ENCODE assay signal across 13 cellular contexts in genomic region chr13:51769455-51770127, GRCh38. TPM values are rescaled to one million over a fixed set of nuclear protein-coding genes. Genes with fewer than 3 reads are reported as not detected.
DNase-seq lines count a peak whose midpoint lies in the region; ATAC-seq and TF ChIP-seq lines count a peak whose summit lies in the region.
"Had no signal": no experiment of that assay in that cellular context is flagged by ENCODE, and none has a peak within 500 bp of the region (broad histone marks: within the 10 kb centered on the region; RNA-seq: fewer than 3 reads in every experiment).

No MANE protein-coding gene starts in this region.

- no peak for TF ChIP-seq CTCF in SK-N-SH (IDR thresholded peaks at IDR 0.05)
- no peak for TF ChIP-seq CTCF in heart left ventricle (IDR thresholded peaks at IDR 0.05)
- no peak for TF ChIP-seq CTCF in ovary (IDR thresholded peaks at IDR 0.05)
- no peak for TF ChIP-seq CTCF in upper lobe of left lung (IDR thresholded peaks at IDR 0.05)
- TF ChIP-seq CTCF in BE2C (IDR thresholded peaks at IDR 0.05; ENCODE audit: low read depth, low read length) = no peak
- TF ChIP-seq CTCF in foreskin fibroblast (IDR thresholded peaks at IDR 0.05; ENCODE audit: low read depth, low read length) = no peak

- no peak for TF ChIP-seq RAD21 in SK-N-SH (IDR thresholded peaks at IDR 0.05; ENCODE audit: low read length)

- H3K79me2 ChIP-seq in SK-N-SH (ENCODE audit: insufficient read depth) = no peaks in the 10 kb centered on the region

- peak; percentile 52 for DNase-seq in SK-N-SH
- DNase-seq in heart left ventricle = peak in 2 of 5 donors; percentile 60 to 64
- peak in 4 of 5 donors; percentile 83 to 92 (median 88) for DNase-seq in ovary
- DNase-seq in upper lobe of left lung = peak; percentile 41 to 67
- no peak for DNase-seq in BE2C
- no peak for DNase-seq in cerebellum (ENCODE audit: low spot score)
- no peak for DNase-seq in foreskin fibroblast
- DNase-seq: 8988T; activated CD4-positive, CD25-positive, alpha-beta regulatory T cell treated with anti-CD3 and anti-CD28 coated beads, Interleukin-2, amount 50 U/mL, for 72 hours; activated effector memory CD4-positive, alpha-beta T cell treated with anti-CD3 and anti-CD28 coated beads, Interleukin-2, amount 50 U/mL, for 16 hours; DMS 273 treated with DMSO at 0.1 percent for 48 hours; NCI-H1417 treated with DMSO at 0.1 percent for 48 hours had no signal

- H3K4me3 ChIP-seq in SK-N-SH (ENCODE audit: low read depth in 2 of 2, low read length in 1 of 2) (no peak overlapping the region), heart left ventricle (no peak overlapping the region), ovary (no peak overlapping the region), upper lobe of left lung (no peak overlapping the region), BE2C (ENCODE audit: low read depth, low read length) (no peak overlapping the region), foreskin fibroblast (ENCODE audit: low read depth in 1 of 2, low read length in 2 of 2) (no peak overlapping the region)

- no peak overlapping the region for H3K9ac ChIP-seq in SK-N-SH

- H3K4me1 ChIP-seq in SK-N-SH (ENCODE audit: control insufficient read depth in 1 of 2, insufficient read depth in 2 of 2, low read depth in 1 of 2, low read length in 1 of 2) (peaks cover 4 to 7% of the 10 kb centered on the region in 2 experiments; a peak in 3 of 4 replicates), heart left ventricle (peaks cover 0 to 43% (median 30%) of the 10 kb centered on the region in 12 donors), ovary (ENCODE audit: insufficient read depth) (peaks cover 18% of the 10 kb centered on the region), upper lobe of left lung (peaks cover 9 to 22% (median 16%) of the 10 kb centered on the region in 4 donors), BE2C (peaks cover 4% of the 10 kb centered on the region)

- no peaks in the 10 kb centered on the region for H3K9me3 ChIP-seq in SK-N-SH
- H3K9me3 ChIP-seq in heart left ventricle = no peaks in the 10 kb centered on the region
- H3K9me3 ChIP-seq in ovary = no peaks in the 10 kb centered on the region
- no peaks in the 10 kb centered on the region for H3K9me3 ChIP-seq in upper lobe of left lung
- H3K9me3 ChIP-seq in BE2C = no peaks in the 10 kb centered on the region

- 78% methylated on average over 10 of the region's 11 CpGs for WGBS in SK-N-SH (ENCODE audit: low lambda C conversion rate)
- 54 to 59% (median 57%) methylated on average over 9 to 11 of the region's 11 CpGs for WGBS in heart left ventricle, 4 donors
- 28 to 30% (median 29%) methylated on average over 11 of the region's 11 CpGs for WGBS in ovary, 3 donors
- 53 to 60% methylated on average over 11 of the region's 11 CpGs for WGBS in upper lobe of left lung, 2 donors

- no peak overlapping the region for H3K4me2 ChIP-seq in SK-N-SH

- CTCF ChIA-PET in SK-N-SH (lab: Yijun Ruan, JAX) = interaction anchor here (1.5 to 4.0 kb wide), 2 partner anchors 17 to 28 kb away, joined by 3 to 22 read pairs; no protein-coding TSS in a partner anchor

- H3K27me3 ChIP-seq in SK-N-SH (ENCODE audit: insufficient read depth) (no peaks in the 10 kb centered on the region), heart left ventricle (no peaks in the 10 kb centered on the region), ovary (no peaks in the 10 kb centered on the region), upper lobe of left lung (no peaks in the 10 kb centered on the region), BE2C (no peaks in the 10 kb centered on the region)

- H2AFZ ChIP-seq in SK-N-SH (ENCODE audit: low read depth) = no peak overlapping the region

- POLR2A ChIA-PET in SK-N-SH (lab: Yijun Ruan, JAX) = interaction anchor here (0.6 kb wide), 1 partner anchor 16 kb away, joined by 3 read pairs; no protein-coding TSS in a partner anchor

- H4K20me1 ChIP-seq in SK-N-SH (ENCODE audit: insufficient read depth) = no peaks in the 10 kb centered on the region

- ATAC-seq in SK-N-SH treated with all-trans-retinoic acid at 6 μM for 48 hours (no peak; the same call in 2 of the 3 replicates), heart left ventricle (peak; percentile 64 to 82 (median 78)), upper lobe of left lung (ENCODE audit: low FRiP score in 2 of 2) (peak; percentile 69 to 76)

- intact Hi-C loops in heart left ventricle (cut with DNase I) = loop anchor here in 4 of 10 donors (5.0 to 10.0 kb wide), 3 partner anchors 185 to 462 kb away; partner anchors contain the start of gene WDFY2 (in 3 of the 4)
- intact Hi-C loops in ovary (cut with DNase I) = no loop called here

- H3K36me3 ChIP-seq in SK-N-SH (replicated peaks in 1 of 2; ENCODE audit: control insufficient read depth in 1 of 2, insufficient read depth in 2 of 2, low read length in 1 of 2) (peaks cover 10 to 15% of the 10 kb centered on the region in 2 experiments), heart left ventricle (peaks cover 0 to 20% (median 15%) of the 10 kb centered on the region in 9 donors), ovary (no peaks in the 10 kb centered on the region), upper lobe of left lung (peaks cover 0 to 19% (median 2%) of the 10 kb centered on the region in 4 donors), BE2C (no peaks in the 10 kb centered on the region)

- no peak for TF ChIP-seq EP300 in SK-N-SH (IDR thresholded peaks at IDR 0.05; ENCODE audit: borderline replicate concordance in 1 of 2, low read depth in 1 of 2, low read length in 1 of 2)
- peak; percentile 86 for TF ChIP-seq EP300 in ovary (IDR thresholded peaks at IDR 0.05)
- TF ChIP-seq EP300 in upper lobe of left lung (IDR thresholded peaks at IDR 0.05) = peak in 3 of 4 donors; percentile 57 to 94 (median 87)

- peaks cover under 1% of the 10 kb centered on the region for H3F3A ChIP-seq in SK-N-SH (replicated peaks; ENCODE audit: insufficient read depth)

- H3K9me2 ChIP-seq in SK-N-SH = no peaks in the 10 kb centered on the region

- no peak for TF ChIP-seq POLR2A in heart left ventricle (IDR thresholded peaks at IDR 0.05)
- TF ChIP-seq POLR2A in ovary (IDR thresholded peaks at IDR 0.05) = no peak
- TF ChIP-seq POLR2A in upper lobe of left lung (IDR thresholded peaks at IDR 0.05) = no peak

- H3K27ac ChIP-seq in SK-N-SH (ENCODE audit: low read depth in 2 of 2, low read length in 1 of 2) (peak overlapping the region in 1 of 2 experiments; percentile 19; a peak in 1 of 4 replicates), heart left ventricle (peak overlapping the region in 11 of 12 donors; percentile 29 to 95 (median 64)), ovary (peak overlapping the region; percentile 67 to 97), upper lobe of left lung (peak overlapping the region; percentile 37 to 68 (median 60))

TF ChIP-seq in SK-N-SH, 30 proteins besides CTCF, POLR2A, EP300 and RAD21:
- TF ChIP-seq RCOR1 (IDR thresholded peaks at IDR 0.05; ENCODE audit: low read length) = no peak
- no peak for TF ChIP-seq FOXJ3 (CRISPR knock-in tag; IDR thresholded peaks at IDR 0.05)

TF ChIP-seq in SK-N-SH treated with all-trans-retinoic acid at 6 μM for 48 hours, 23 proteins besides CTCF, POLR2A, EP300 and RAD21:
- TF ChIP-seq PATZ1 (CRISPR knock-in tag; IDR thresholded peaks at IDR 0.05; ENCODE audit: borderline replicate concordance) (no peak), ZC3H10 (CRISPR knock-in tag; IDR thresholded peaks at IDR 0.05) (no peak), CSDC2 (CRISPR knock-in tag; IDR thresholded peaks at IDR 0.05) (no peak)

RNA-seq across cellular contexts. Expression of gene DHRS12, which starts 34.4 kb away (rescaled TPM):
- polyA plus RNA-seq in SK-N-SH (2012; rRNA removed) (8.2 and 9.6 TPM in 2 replicates), heart left ventricle (10 to 100 TPM in 1 of 2 donors, 1 to 10 TPM in 1; 3.9 to 13.9 TPM), ovary (10 to 100 TPM; 24.9 to 29.1 TPM)
- 7.9 and 8.7 TPM in 2 replicates for polyA plus RNA-seq in SK-N-SH (2012; cell fraction: cytosol; rRNA removed)
- polyA plus RNA-seq in SK-N-SH (2012; cell fraction: nucleus; rRNA removed) = 16.4 and 17.1 TPM in 2 replicates
- total RNA-seq in heart left ventricle (10 to 100 TPM in 7 of 9 donors, 1 to 10 TPM in 2; 4.8 to 13.1 (median 12.1) TPM), ovary (10 to 100 TPM in 6 of 7 donors, 1 to 10 TPM in 1; 9.7 to 19.7 (median 16.2) TPM), upper lobe of left lung (10 to 100 TPM; 11.7 to 19.1 (median 17.6) TPM), cerebellum (3.1 TPM)
- 11.0 TPM for polyA plus RNA-seq in BE2C (2012; ENCODE audit: insufficient read depth, insufficient read length, low read depth)

Comparison
In these comparisons a context has a peak if more than half of its experiments do, and no peak if none do; other contexts are left out.
1. DNase-seq: peak in SK-N-SH (single experiment), ovary (4 of 5) and upper lobe of left lung (2 of 2); none in BE2C (single experiment), cerebellum (single experiment) and foreskin fibroblast (0 of 2).